ENCODE assay signal across 9 cellular contexts in the genomic region with DNA sequence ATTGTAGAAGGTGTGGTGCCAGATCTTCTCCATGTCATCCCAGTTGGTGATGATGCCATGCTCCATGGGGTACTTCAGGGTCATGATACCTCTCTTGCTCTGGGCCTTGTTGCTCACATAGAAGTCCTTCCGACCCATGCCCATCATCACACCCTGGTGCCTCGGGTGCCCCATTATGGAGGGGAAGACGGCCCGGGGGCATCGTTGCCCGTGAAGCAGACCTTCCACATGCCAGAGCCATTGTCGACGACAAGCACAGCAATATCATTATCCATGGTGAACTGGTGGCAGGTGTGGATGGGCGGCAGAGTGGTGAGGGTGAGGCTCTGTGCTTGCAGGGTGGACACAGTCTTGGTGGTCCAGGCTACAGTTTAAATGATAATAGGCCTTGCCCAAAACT.
"Had no signal": no experiment of that assay in that cellular context is flagged by ENCODE, and none has a peak within 500 bp of the region (broad histone marks: within the 10 kb centered on the region; RNA-seq: fewer than 3 reads in every experiment).

No MANE protein-coding gene starts in this region.

- DNase-seq: IMR-90, KBM-7, KG1 had no signal

- ATAC-seq: K562 had no signal

- H3K4me2 ChIP-seq: KMS-11 had no signal

- H3K4me3 ChIP-seq: K562 had no signal

- FAIRE-seq: HepG2, HTR-8/SVneo, K562 had no signal

- H3K27me3 Mint-ChIP-seq: IgD-negative memory B cell had no signal

- H3K4me3 Mint-ChIP-seq: IgD-negative memory B cell had no signal

- H3K27ac ChIP-seq: HL-60, KMS-11 had no signal

- H3K9ac ChIP-seq: KMS-11 had no signal
